ENCODE assay signal across 10 cellular contexts in the genomic region with DNA sequence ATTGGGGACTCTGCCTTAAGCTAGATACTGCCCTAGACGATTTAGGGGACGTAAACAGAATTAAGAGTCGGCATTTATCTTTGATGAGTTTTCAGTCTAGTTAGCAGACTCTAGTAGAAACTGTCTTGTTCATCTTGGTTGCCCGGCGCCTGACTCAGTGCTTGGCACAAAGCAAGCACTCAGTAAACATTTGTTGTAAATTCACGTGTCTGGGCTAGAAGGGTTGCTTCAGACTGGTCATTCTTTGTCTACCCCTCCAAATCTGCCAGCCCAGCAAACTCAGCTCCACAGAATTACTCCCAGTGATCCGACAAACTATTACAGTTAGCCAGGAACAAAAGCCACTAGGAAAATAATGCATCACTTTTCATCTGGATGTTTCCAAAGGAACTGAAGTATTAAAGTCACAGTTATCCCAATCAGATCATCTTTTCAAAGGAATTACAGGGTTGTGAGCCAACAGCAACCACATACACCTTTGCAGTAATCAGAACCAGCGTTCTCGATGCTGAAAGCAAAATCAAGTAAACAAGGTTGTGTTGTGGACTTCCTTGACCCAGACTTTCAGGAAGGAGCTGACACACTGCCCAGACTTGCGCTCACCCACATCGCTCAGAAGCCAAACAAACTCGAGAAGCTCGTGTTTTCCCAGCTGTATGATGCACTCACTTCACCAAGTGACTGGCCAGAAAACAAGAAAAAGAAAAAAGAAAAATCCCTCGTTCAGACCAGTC.
DNase-seq lines count a peak whose midpoint lies in the region; TF ChIP-seq lines count a peak whose summit lies in the region.
"Had no signal": no experiment of that assay in that cellular context is flagged by ENCODE, and none has a peak within 500 bp of the region (broad histone marks: within the 10 kb centered on the region; RNA-seq: fewer than 3 reads in every experiment).

No MANE protein-coding gene starts in this region.

- no peak overlapping the region for H3K9ac ChIP-seq in stomach smooth muscle (ENCODE audit: low read length in 2 of 2)

- no peaks in the 10 kb centered on the region for H3K27me3 ChIP-seq in stomach smooth muscle (ENCODE audit: control insufficient read depth in 1 of 2, insufficient read depth in 2 of 2, low read length in 2 of 2)

- H3K9me3 ChIP-seq in stomach smooth muscle (ENCODE audit: control insufficient read depth in 2 of 2, low read length in 2 of 2), result no peaks in the 10 kb centered on the region

- H3K4me3 ChIP-seq in stomach smooth muscle (ENCODE audit: low read length in 2 of 2), result peak overlapping the region in 1 of 2 donors; percentile 52
- H3K4me3 ChIP-seq: GM12878 had no signal

- H3K27me3 Mint-ChIP-seq in HFFc6 (ENCODE audit: insufficient read depth) (peaks cover 2% of the 10 kb centered on the region; the same call in 1 of the 2 replicates), progenitor cell of endocrine pancreas (no peaks in the 10 kb centered on the region)

- H3K27ac ChIP-seq in caudate nucleus (ENCODE audit: low read depth, low read length) (peak overlapping the region; percentile 77), stomach smooth muscle (ENCODE audit: low read length) (peak overlapping the region; percentile 58)

- peak overlapping the region; percentile 80 for H3K4me3 Mint-ChIP-seq in HFFc6
- H3K4me3 Mint-ChIP-seq in progenitor cell of endocrine pancreas (ENCODE audit: low read depth), result no peak overlapping the region
- H3K4me3 Mint-ChIP-seq: activated naive CD4-positive, alpha-beta T cell treated with anti-CD3 and anti-CD28 coated beads, Interleukin-2, amount 50 U/mL, for 24 hours had no signal

- peaks cover 6% of the 10 kb centered on the region for H3K4me1 ChIP-seq in stomach smooth muscle (ENCODE audit: control insufficient read depth, insufficient read depth, low read length)

- H3K27ac Mint-ChIP-seq in HFFc6 (peak overlapping the region; percentile 58), progenitor cell of endocrine pancreas (no peak overlapping the region)
- H3K27ac Mint-ChIP-seq: activated naive CD4-positive, alpha-beta T cell treated with anti-CD3 and anti-CD28 coated beads, Interleukin-2, amount 50 U/mL, for 24 hours had no signal

- H3K36me3 ChIP-seq in stomach smooth muscle (ENCODE audit: control insufficient read depth in 2 of 2, insufficient read depth in 2 of 2, low read length in 2 of 2), result no peaks in the 10 kb centered on the region

- no peaks in the 10 kb centered on the region for H3K36me3 Mint-ChIP-seq in HFFc6 (ENCODE audit: low read depth)
- no peaks in the 10 kb centered on the region for H3K36me3 Mint-ChIP-seq in progenitor cell of endocrine pancreas (ENCODE audit: insufficient read depth)
- H3K36me3 Mint-ChIP-seq: activated naive CD4-positive, alpha-beta T cell treated with anti-CD3 and anti-CD28 coated beads, Interleukin-2, amount 50 U/mL, for 24 hours had no signal

- DNase-seq in HFFc6 (peak; percentile 74), caudate nucleus (lab: John Stamatoyannopoulos, UW) (peak in 22 of 61 donors; percentile 1 to 69 (median 14)), kidney tubule cell (ENCODE audit: low spot score) (peak; percentile 80), NCI-H1694 (lab: John Stamatoyannopoulos, UW) (no peak), progenitor cell of endocrine pancreas (ENCODE audit: low spot score, unreplicated experiment) (no peak), NCI-H1092 (lab: John Stamatoyannopoulos, UW) (no peak), SIG-M5 (lab: John Stamatoyannopoulos, UW) (no peak)

- H3K4me1 Mint-ChIP-seq in HFFc6 (ENCODE audit: low read depth) (peaks cover 38% of the 10 kb centered on the region), progenitor cell of endocrine pancreas (ENCODE audit: low read depth) (no peaks in the 10 kb centered on the region)
- H3K4me1 Mint-ChIP-seq: activated naive CD4-positive, alpha-beta T cell treated with anti-CD3 and anti-CD28 coated beads, Interleukin-2, amount 50 U/mL, for 24 hours had no signal

- no peak for TF ChIP-seq CTCF in HFFc6 (IDR thresholded peaks at IDR 0.05)
- no peak for TF ChIP-seq CTCF in progenitor cell of endocrine pancreas (IDR thresholded peaks at IDR 0.05; ENCODE audit: unreplicated experiment)

- no peaks in the 10 kb centered on the region for H3K9me3 Mint-ChIP-seq in HFFc6
- H3K9me3 Mint-ChIP-seq in progenitor cell of endocrine pancreas (ENCODE audit: low read depth), result peaks cover 3% of the 10 kb centered on the region

Comparison
In these comparisons a context has a peak if more than half of its experiments do, and no peak if none do; other contexts are left out.
1. DNase-seq: peak in HFFc6 (single experiment) and kidney tubule cell (single experiment); none in NCI-H1694 (single experiment), progenitor cell of endocrine pancreas (single experiment), NCI-H1092 (single experiment) and SIG-M5 (single experiment).